ENCODE assay signal across 8 cellular contexts in the genomic region with DNA sequence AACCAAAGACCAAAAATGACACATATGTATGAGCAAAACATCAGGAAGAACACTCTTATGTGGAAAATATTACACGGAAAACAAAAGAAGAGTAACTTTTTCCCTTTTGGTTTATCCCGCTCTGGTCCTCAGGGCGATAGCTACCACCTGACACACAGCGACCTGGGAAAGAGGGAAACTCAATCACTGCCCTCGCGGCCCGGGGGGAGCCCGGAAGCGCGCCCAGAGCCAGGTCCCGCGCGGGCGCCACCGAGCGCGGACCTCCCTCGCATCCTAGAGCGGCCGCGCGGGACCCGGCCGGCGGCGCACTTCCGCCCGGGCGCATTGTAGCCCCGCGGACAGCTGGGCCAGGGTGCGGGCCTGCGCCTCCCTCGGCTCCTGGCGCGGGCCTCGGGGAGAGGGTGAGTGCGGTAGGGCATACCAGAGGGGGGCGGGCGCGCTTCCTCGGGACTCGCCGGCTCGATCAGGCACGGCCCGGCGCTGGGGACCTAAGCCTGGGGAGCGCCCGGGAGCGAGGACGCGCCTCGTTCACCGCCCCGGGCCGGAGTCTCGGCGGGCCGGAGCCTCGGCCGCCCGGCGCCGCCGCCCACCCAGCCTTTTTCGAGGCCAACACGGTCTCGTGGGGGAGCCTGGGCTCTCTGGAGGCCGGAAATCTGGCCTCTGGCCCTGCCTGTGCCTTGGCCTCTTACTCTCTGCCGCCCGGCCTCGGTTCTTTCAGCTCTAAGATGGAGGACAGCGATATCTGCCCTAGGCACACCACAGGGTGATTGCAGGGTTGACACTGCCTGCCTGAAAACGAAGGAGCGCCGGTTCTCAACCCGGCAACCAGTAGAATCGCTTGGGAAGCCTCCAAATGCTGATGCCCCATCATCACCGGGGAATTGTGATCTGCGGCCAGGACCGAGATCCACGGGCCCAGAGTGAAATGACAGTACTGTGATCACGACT. TPM values are rescaled to one million over a fixed set of nuclear protein-coding genes. Genes with fewer than 3 reads are reported as not detected.
DNase-seq lines count a peak whose midpoint lies in the region; ATAC-seq and TF ChIP-seq lines count a peak whose summit lies in the region.

A gene with protein sequence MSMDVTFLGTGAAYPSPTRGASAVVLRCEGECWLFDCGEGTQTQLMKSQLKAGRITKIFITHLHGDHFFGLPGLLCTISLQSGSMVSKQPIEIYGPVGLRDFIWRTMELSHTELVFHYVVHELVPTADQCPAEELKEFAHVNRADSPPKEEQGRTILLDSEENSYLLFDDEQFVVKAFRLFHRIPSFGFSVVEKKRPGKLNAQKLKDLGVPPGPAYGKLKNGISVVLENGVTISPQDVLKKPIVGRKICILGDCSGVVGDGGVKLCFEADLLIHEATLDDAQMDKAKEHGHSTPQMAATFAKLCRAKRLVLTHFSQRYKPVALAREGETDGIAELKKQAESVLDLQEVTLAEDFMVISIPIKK (plus strand): TSS at position 327 of the 948 bp plus-strand sequence. CDS start 6,365 bp downstream, outside the sequence.

- peak; percentile 95 for ATAC-seq in GM21825 (IDR thresholded peaks at IDR 0.05; ENCODE audit: unreplicated experiment)

- peak within 1 kb of the TSS; percentile 84 for H3K4me3 ChIP-seq in Karpas-422 (ENCODE audit: low read length)
- H3K4me3 ChIP-seq in fibroblast of villous mesenchyme (ENCODE audit: low read depth, low read length) = peak within 1 kb of the TSS; percentile 76
- H3K4me3 ChIP-seq in neural progenitor cell = peak within 1 kb of the TSS; percentile 87

- H3K27me3 Mint-ChIP-seq in neural progenitor cell (ENCODE audit: insufficient read depth, low read depth) = peaks cover 5% of the 10 kb centered on the region

- H3F3A ChIP-seq in neural progenitor cell (ENCODE audit: low read depth) = peaks cover 19% of the 10 kb centered on the region

- H3K9ac ChIP-seq in Karpas-422 (ENCODE audit: low read length) (peak within 1 kb of the TSS; percentile 93), neural progenitor cell (peak within 1 kb of the TSS; percentile 91)

- H3K27me3 ChIP-seq in Karpas-422 (ENCODE audit: low read length) (no peaks in the 10 kb centered on the region), neural progenitor cell (no peaks in the 10 kb centered on the region)

- H3K4me2 ChIP-seq in Karpas-422 (ENCODE audit: low read depth, low read length, poor library complexity, severe bottlenecking) (peak within 1 kb of the TSS; percentile 90), neural progenitor cell (peak within 1 kb of the TSS; percentile 96)

- peaks cover 15% of the 10 kb centered on the region for H3K9me3 Mint-ChIP-seq in neural progenitor cell

- peak; percentile 81 for TF ChIP-seq POLR2A in Raji (IDR thresholded peaks at IDR 0.05; ENCODE audit: insufficient read depth, low read depth, low read length)

- H3K9me3 ChIP-seq in Karpas-422 (ENCODE audit: low read length) (no peaks in the 10 kb centered on the region), neural progenitor cell (ENCODE audit: low read depth) (no peaks in the 10 kb centered on the region)

- H3K4me1 ChIP-seq in Karpas-422 (ENCODE audit: low read length) (peaks cover 16% of the 10 kb centered on the region), neural progenitor cell (peaks cover 11% of the 10 kb centered on the region)

- H4K20me1 ChIP-seq in Karpas-422 (ENCODE audit: insufficient read depth, low read depth, low read length) = no peaks in the 10 kb centered on the region
- H4K20me1 ChIP-seq in neural progenitor cell (ENCODE audit: low read depth) = no peaks in the 10 kb centered on the region

- H3K4me1 Mint-ChIP-seq in neural progenitor cell = peaks cover 17% of the 10 kb centered on the region

- peak within 1 kb of the TSS; percentile 85 for H3K4me3 Mint-ChIP-seq in neural progenitor cell

- peak within 1 kb of the TSS; percentile 89 for H3K27ac Mint-ChIP-seq in neural progenitor cell

- no peaks in the 10 kb centered on the region for H3K9me2 ChIP-seq in Karpas-422 (replicated peaks; ENCODE audit: insufficient read depth, low read length)

- H3K36me3 ChIP-seq in Karpas-422 (ENCODE audit: insufficient read depth, low read length) (no peaks in the 10 kb centered on the region), neural progenitor cell (no peaks in the 10 kb centered on the region)

- H2AFZ ChIP-seq in Karpas-422 (ENCODE audit: low read length) (peak within 1 kb of the TSS; percentile 96), neural progenitor cell (replicated peaks) (peak within 1 kb of the TSS; percentile 94)

- H3K79me2 ChIP-seq in Karpas-422 (ENCODE audit: low read length) (peaks cover 22% of the 10 kb centered on the region), neural progenitor cell (ENCODE audit: low read depth) (peaks cover 16% of the 10 kb centered on the region)

- peaks cover 2% of the 10 kb centered on the region for H3K36me3 Mint-ChIP-seq in neural progenitor cell

- TF ChIP-seq CTCF in fibroblast of villous mesenchyme (IDR thresholded peaks at IDR 0.05; ENCODE audit: insufficient read depth, low read depth, low read length) = no peak
- TF ChIP-seq CTCF in neural progenitor cell (IDR thresholded peaks at IDR 0.05) = peak; percentile 9

- DNase-seq in ELF-1 (ENCODE audit: low read depth, low spot score) (peak; percentile 83), Karpas-422 (peak; percentile 93), activated gamma-delta T cell treated with Interleukin-2 at 50 U/mL for 16 hours (peak; percentile 56), fibroblast of villous mesenchyme (ENCODE audit: low read depth) (peak; percentile 80), neural progenitor cell (ENCODE audit: low spot score) (peak; percentile 87), stromal cell of bone marrow (ENCODE audit: low read depth) (peak; percentile 54)

- H3K27ac ChIP-seq in Karpas-422 (ENCODE audit: low read length) (peak within 1 kb of the TSS; percentile 45), neural progenitor cell (peak within 1 kb of the TSS; percentile 89)

RNA-seq across cellular contexts. Expression of the gene that starts here (rescaled TPM):
- total RNA-seq in Karpas-422 (2014; rRNA removed; shearing (Covaris generic); ENCODE audit: low replicate concordance) = 6.5 and 6.6 TPM in 2 replicates
- total RNA-seq in fibroblast of villous mesenchyme (7.4 and 8.6 TPM in 2 replicates), neural progenitor cell (ENCODE audit: low replicate concordance) (8.1 and 16.1 TPM in 2 replicates)

Comparison
In these comparisons a context has a peak if more than half of its experiments do, and no peak if none do; other contexts are left out.
1. Peak in every context shown above with its lines: DNase-seq, ATAC-seq, H3K4me3 ChIP-seq and H3K27ac ChIP-seq.